In the genomic region with DNA sequence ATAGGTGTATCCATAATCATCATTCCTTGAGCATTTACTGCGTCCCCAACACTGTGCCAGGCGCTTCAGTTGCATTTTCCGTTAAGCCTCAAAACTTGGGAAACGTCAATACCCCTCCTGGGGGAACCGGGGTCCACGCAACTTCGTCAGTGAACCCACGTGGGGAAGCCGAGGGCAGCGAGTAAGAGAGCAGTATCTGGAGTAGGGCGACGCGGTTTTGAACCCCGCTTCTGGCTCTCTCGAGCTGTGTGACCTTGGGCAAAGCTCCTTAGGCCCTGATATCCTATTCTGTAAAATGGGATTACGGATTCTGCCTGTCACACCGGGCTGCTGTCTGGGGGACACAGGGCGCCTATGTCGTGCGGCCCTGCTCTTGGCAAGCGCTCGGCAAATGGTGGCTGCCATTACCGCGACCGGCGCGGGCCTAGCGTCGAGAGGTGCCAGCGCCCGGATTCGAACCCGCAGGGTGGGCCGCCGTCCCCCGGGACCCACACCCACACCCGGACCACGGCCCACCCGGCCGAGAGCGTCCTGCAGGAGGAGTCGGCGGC, we compare ENCODE assay signal across 8 cellular contexts. TPM values are rescaled to one million over a fixed set of nuclear protein-coding genes. Genes with fewer than 3 reads are reported as not detected.
DNase-seq lines count a peak whose midpoint lies in the region; ATAC-seq and TF ChIP-seq lines count a peak whose summit lies in the region.

No MANE protein-coding gene starts in this region.

- H3K27me3 ChIP-seq in DND-41 (ENCODE audit: insufficient read depth, low read length, poor library complexity) = no peaks in the 10 kb centered on the region
- peaks cover 9% of the 10 kb centered on the region for H3K27me3 ChIP-seq in GM23338 (ENCODE audit: insufficient read depth)
- no peaks in the 10 kb centered on the region for H3K27me3 ChIP-seq in iPS DF 6.9 (ENCODE audit: control insufficient read depth, insufficient read depth, low read length)

- H3K36me3 ChIP-seq in DND-41 (ENCODE audit: insufficient read depth, low read length) = peaks cover 51% of the 10 kb centered on the region
- peaks cover 26% of the 10 kb centered on the region for H3K36me3 ChIP-seq in GM23338 (ENCODE audit: insufficient read depth)
- H3K36me3 ChIP-seq in iPS DF 6.9 (ENCODE audit: control insufficient read depth, insufficient read depth, low read length) = peaks cover 16% of the 10 kb centered on the region

- DNase-seq in DND-41 (no peak), GM23338 (ENCODE audit: low spot score) (no peak), iPS DF 6.9 (ENCODE audit: low read depth, low spot score) (no peak), A172 (ENCODE audit: low spot score) (no peak), amniotic stem cell (lab: John Stamatoyannopoulos, UW) (no peak)
- DNase-seq in activated CD4-positive, alpha-beta memory T cell treated with anti-CD3 and anti-CD28 coated beads for 36 hours = no peak
- DNase-seq in stimulated activated naive B cell treated with anti-CD40 and anti-IgM and Interleukin-4, amounts not matched to agents 10 μg/mL and 1 μg/mL and 100 μg/mL, for 72 hours = peak; percentile 14

- intact Hi-C loops in activated CD4-positive, alpha-beta memory T cell treated with anti-CD3 and anti-CD28 coated beads for 36 hours (cut with micrococcal nuclease) = loop anchor here (1.0 to 10.0 kb wide), 6 partner anchors 91 to 709 kb away; a partner anchor contains a TSS

- H3K4me2 ChIP-seq in DND-41 (ENCODE audit: insufficient read depth, low read length) (peak overlapping the region; percentile 91), GM23338 (peak overlapping the region; percentile 96)

- no peaks in the 10 kb centered on the region for H3K9me2 ChIP-seq in GM23338 (ENCODE audit: insufficient read depth)

- POLR2A ChIA-PET in activated CD4-positive, alpha-beta memory T cell treated with anti-CD3 and anti-CD28 coated beads for 36 hours (lab: Charles Lee) = interaction anchor here (1.0 kb wide), 1 partner anchor 241 kb away, joined by 4 read pairs; a partner anchor contains a TSS

- no CpG with 5 or more reads among the region's 43 CpGs for WGBS in iPS DF 6.9 (ENCODE audit: insufficient coverage, insufficient read length)

- TF ChIP-seq CTCF in DND-41 (IDR thresholded peaks at IDR 0.05; ENCODE audit: borderline replicate concordance, extremely low read depth, low read length, poor library complexity, severe bottlenecking) (no peak), GM23338 (conservative IDR thresholded peaks at IDR 0.05; ENCODE audit: low read depth in 2 of 2) (no peak)

- peaks cover 24% of the 10 kb centered on the region for H3K27me3 Mint-ChIP-seq in GM23338 (ENCODE audit: insufficient read depth, low read depth, poor library complexity)
- H3K27me3 Mint-ChIP-seq in activated CD4-positive, alpha-beta memory T cell treated with anti-CD3 and anti-CD28 coated beads for 36 hours = peaks cover 4% of the 10 kb centered on the region
- peaks cover 7 to 8% of the 10 kb centered on the region in 2 donors for H3K27me3 Mint-ChIP-seq in stimulated activated naive B cell treated with anti-CD40 and anti-IgM and Interleukin-4, amounts not matched to agents 10 μg/mL and 1 μg/mL and 100 μg/mL, for 72 hours

- 0 out of 2 replicates have a peak, but pooled peaks cover 3% of the 10 kb centered on the region for H3F3A ChIP-seq in GM23338 (replicated peaks; ENCODE audit: low read depth)

- H3K79me2 ChIP-seq in DND-41 (ENCODE audit: insufficient read depth, low read length) (peaks cover 56% of the 10 kb centered on the region), GM23338 (replicated peaks; ENCODE audit: insufficient read depth) (peaks cover 32% of the 10 kb centered on the region)

- H3K9me3 ChIP-seq in DND-41 (ENCODE audit: insufficient read depth, low read length, severe bottlenecking) = no peaks in the 10 kb centered on the region
- H3K9me3 ChIP-seq in iPS DF 6.9 (ENCODE audit: control insufficient read depth, insufficient read depth, low read length) = no peaks in the 10 kb centered on the region

- H4K20me1 ChIP-seq in DND-41 (ENCODE audit: insufficient read depth, low read length) (peaks cover 51% of the 10 kb centered on the region), GM23338 (replicated peaks; ENCODE audit: insufficient read depth) (peaks cover 23% of the 10 kb centered on the region)

- peak overlapping the region; percentile 79 for H3K4me3 Mint-ChIP-seq in GM23338
- H3K4me3 Mint-ChIP-seq in activated CD4-positive, alpha-beta memory T cell treated with anti-CD3 and anti-CD28 coated beads for 36 hours = peak overlapping the region; percentile 81
- H3K4me3 Mint-ChIP-seq in stimulated activated naive B cell treated with anti-CD40 and anti-IgM and Interleukin-4, amounts not matched to agents 10 μg/mL and 1 μg/mL and 100 μg/mL, for 72 hours = peak overlapping the region; percentile 87 to 93

- ATAC-seq in DND-41 (ENCODE audit: insufficient read depth, low read depth) (no peak; the same call in 2 of the 3 replicates), GM23338 (peak; percentile 10; the same call in 2 of the 3 replicates), GM19452 (IDR thresholded peaks at IDR 0.05; ENCODE audit: unreplicated experiment) (no peak)
- peak in 1 of 2 donors; percentile 2 for ATAC-seq in stimulated activated naive B cell treated with anti-CD40 and anti-IgM and Interleukin-4, amounts not matched to agents 10 μg/mL and 1 μg/mL and 100 μg/mL, for 72 hours (replicated peaks)

- H3K4me1 ChIP-seq in DND-41 (ENCODE audit: insufficient read depth, low read length) (peaks cover 87% of the 10 kb centered on the region), GM23338 (ENCODE audit: insufficient read depth) (peaks cover 13% of the 10 kb centered on the region; the same call in 1 of the 2 replicates), iPS DF 6.9 (ENCODE audit: control insufficient read depth, insufficient read depth, low read length) (0 out of 2 replicates have a peak, but pooled peaks cover 2% of the 10 kb centered on the region)

- peak overlapping the region; percentile 88 for H3K9ac ChIP-seq in DND-41 (ENCODE audit: low read depth, low read length)

- peaks cover 22% of the 10 kb centered on the region for H3K4me1 Mint-ChIP-seq in GM23338
- H3K4me1 Mint-ChIP-seq in activated CD4-positive, alpha-beta memory T cell treated with anti-CD3 and anti-CD28 coated beads for 36 hours (ENCODE audit: low read depth) = peaks cover 56% of the 10 kb centered on the region
- H3K4me1 Mint-ChIP-seq in stimulated activated naive B cell treated with anti-CD40 and anti-IgM and Interleukin-4, amounts not matched to agents 10 μg/mL and 1 μg/mL and 100 μg/mL, for 72 hours = peaks cover 38 to 50% of the 10 kb centered on the region in 2 donors

- H3K36me3 Mint-ChIP-seq in GM23338 (ENCODE audit: low read depth) = peaks cover 42% of the 10 kb centered on the region
- peaks cover 44% of the 10 kb centered on the region for H3K36me3 Mint-ChIP-seq in activated CD4-positive, alpha-beta memory T cell treated with anti-CD3 and anti-CD28 coated beads for 36 hours
- H3K36me3 Mint-ChIP-seq in stimulated activated naive B cell treated with anti-CD40 and anti-IgM and Interleukin-4, amounts not matched to agents 10 μg/mL and 1 μg/mL and 100 μg/mL, for 72 hours = peaks cover 31 to 37% of the 10 kb centered on the region in 2 donors

- H3K27ac Mint-ChIP-seq in GM23338 = no peak overlapping the region
- peak overlapping the region; percentile 54 for H3K27ac Mint-ChIP-seq in activated CD4-positive, alpha-beta memory T cell treated with anti-CD3 and anti-CD28 coated beads for 36 hours
- peak overlapping the region; percentile 88 for H3K27ac Mint-ChIP-seq in stimulated activated naive B cell treated with anti-CD40 and anti-IgM and Interleukin-4, amounts not matched to agents 10 μg/mL and 1 μg/mL and 100 μg/mL, for 72 hours

- CTCF ChIA-PET in activated CD4-positive, alpha-beta memory T cell treated with anti-CD3 and anti-CD28 coated beads for 36 hours (lab: Charles Lee) = interaction anchor here (1.4 to 6.6 kb wide), 3 partner anchors 25 to 127 kb away, joined by 4 to 58 read pairs (median 19); no protein-coding TSS in a partner anchor

- H3K9me3 Mint-ChIP-seq in GM23338 = peaks cover 5% of the 10 kb centered on the region
- H3K9me3 Mint-ChIP-seq in activated CD4-positive, alpha-beta memory T cell treated with anti-CD3 and anti-CD28 coated beads for 36 hours = peaks cover 4% of the 10 kb centered on the region
- peaks cover 2 to 4% of the 10 kb centered on the region in 2 donors for H3K9me3 Mint-ChIP-seq in stimulated activated naive B cell treated with anti-CD40 and anti-IgM and Interleukin-4, amounts not matched to agents 10 μg/mL and 1 μg/mL and 100 μg/mL, for 72 hours

- peak overlapping the region; percentile 68; the same call in 1 of the 2 replicates for H2AFZ ChIP-seq in DND-41 (ENCODE audit: low read depth, low read length)
- H2AFZ ChIP-seq in GM23338 = no peak overlapping the region

- H3K4me3 ChIP-seq in DND-41 (ENCODE audit: low read depth in 1 of 2, low read length in 2 of 2) (peak overlapping the region; percentile 68 to 88), GM23338 (peak overlapping the region; percentile 94), iPS DF 6.9 (ENCODE audit: low read length) (peak overlapping the region; percentile 78; the same call in 1 of the 2 replicates)

- H3K27ac ChIP-seq in DND-41 (ENCODE audit: low read length) = peak overlapping the region; percentile 90
- no peak overlapping the region for H3K27ac ChIP-seq in GM23338 (ENCODE audit: low read depth)
- H3K27ac ChIP-seq in iPS DF 6.9 (ENCODE audit: low read length) = no peak overlapping the region

RNA-seq across cellular contexts. Expression of a gene that starts 0.6 kb away (rescaled TPM):
- total RNA-seq in GM23338 (2014; rRNA removed; shearing (Covaris generic)) = 70.2 and 74.1 TPM in 2 replicates
- polyA plus RNA-seq in GM23338 (2016; fragmentation: Nextera tagmentation; extraction: Ambion mirVana) = 28.8 and 29.0 TPM in 2 replicates
- total RNA-seq in activated CD4-positive, alpha-beta memory T cell treated with anti-CD3 and anti-CD28 coated beads for 36 hours = 10 to 100 TPM; 94.8 to 97.4 TPM
- total RNA-seq in A172 (2014; rRNA removed; shearing (Covaris generic)) = 40.2 and 46.5 TPM in 2 replicates
